ENCODE assay signal across 8 cellular contexts in the genomic region with DNA sequence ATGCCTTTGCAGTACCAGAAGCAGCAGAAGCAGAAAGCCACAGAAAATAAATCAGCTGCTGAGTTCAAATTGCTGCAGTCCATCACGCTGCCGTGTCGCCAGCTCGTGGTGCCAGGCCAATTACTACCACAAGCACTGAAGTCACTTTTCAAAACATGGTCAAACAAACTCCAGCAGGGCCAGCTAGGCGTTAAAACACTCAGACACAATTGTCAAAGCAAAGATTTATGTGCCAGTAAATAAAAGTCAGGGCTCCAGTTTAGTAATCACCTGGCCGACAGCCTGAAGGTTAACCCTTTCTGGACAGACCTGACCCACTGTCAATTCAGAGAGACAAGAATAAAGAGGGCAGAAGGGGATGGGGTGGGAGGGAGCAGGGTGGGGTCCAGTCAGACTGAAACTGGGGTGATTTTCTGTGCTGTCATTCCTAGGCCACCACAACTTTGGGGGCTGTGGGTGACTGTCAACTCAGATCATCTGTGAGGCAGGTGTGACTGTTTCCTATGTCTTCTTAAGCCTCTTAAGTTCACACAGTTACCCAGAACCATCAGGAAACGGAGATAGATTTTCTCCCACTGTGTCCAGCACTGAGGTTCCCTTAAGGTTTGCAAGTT.
A peak's percentile ranks its signal among the peaks of the same experiment; 100 is the strongest.
DNase-seq lines count a peak whose midpoint lies in the region; ATAC-seq and TF ChIP-seq lines count a peak whose summit lies in the region.

No MANE protein-coding gene starts in this region.

- H3K27me3 ChIP-seq in ascending aorta (no peaks in the 10 kb centered on the region), tibial artery (peaks cover 0 to 11% of the 10 kb centered on the region in 2 donors)

- H3K36me3 ChIP-seq in ascending aorta, result no peaks in the 10 kb centered on the region
- H3K36me3 ChIP-seq in tibial artery, result no peaks in the 10 kb centered on the region

- H3K9me3 ChIP-seq in ascending aorta (no peaks in the 10 kb centered on the region), tibial artery (no peaks in the 10 kb centered on the region)

- H3K4me3 ChIP-seq in GM12865 (ENCODE audit: low read depth, low read length), result peak overlapping the region; percentile 61
- H3K4me3 ChIP-seq in ascending aorta, result no peak overlapping the region
- H3K4me3 ChIP-seq in tibial artery, result no peak overlapping the region

- TF ChIP-seq CTCF in GM12865 (IDR thresholded peaks at IDR 0.05; ENCODE audit: insufficient read depth, low read depth, low read length, missing control alignments) (no peak), ascending aorta (IDR thresholded peaks at IDR 0.05) (no peak), tibial artery (IDR thresholded peaks at IDR 0.05) (no peak)

- intact Hi-C loops in ascending aorta (cut with DNase I), result no loop called here
- intact Hi-C loops in tibial artery (cut with DNase I; ENCODE audit: low total_unique reads), result no loop called here

- H3K4me1 ChIP-seq in ascending aorta, result no peaks in the 10 kb centered on the region
- H3K4me1 ChIP-seq in tibial artery, result no peaks in the 10 kb centered on the region

- ATAC-seq in GM21381 (IDR thresholded peaks at IDR 0.05; ENCODE audit: unreplicated experiment), result peak; percentile 50
- peak; percentile 34 for ATAC-seq in HG03565 (IDR thresholded peaks at IDR 0.05; ENCODE audit: unreplicated experiment)

- DNase-seq in GM12865 (ENCODE audit: low read depth) (peak; percentile 96), T-helper 9 cell (no peak), ascending aorta (ENCODE audit: low spot score in 2 of 2) (no peak), tibial artery (no peak)
- peak; percentile 44 for DNase-seq in activated CD8-positive, alpha-beta memory T cell treated with anti-CD3 and anti-CD28 coated beads, Interleukin-2, amount 50 U/mL, for 24 hours (ENCODE audit: extremely low read depth)
- DNase-seq in stimulated activated CD4-positive, alpha-beta T cell treated with anti-CD3 and anti-CD28 coated beads, Interleukin-4, amount 100 ng/mL, for 48 hours (ENCODE audit: low read depth in 2 of 2), result peak; percentile 39 to 46

- H3K27ac ChIP-seq in ascending aorta (no peak overlapping the region), tibial artery (no peak overlapping the region)

Comparison
In these comparisons a context has a peak if more than half of its experiments do, and no peak if none do; other contexts are left out.
1. DNase-seq: peak in GM12865 (single experiment), activated CD8-positive, alpha-beta memory T cell treated with anti-CD3 and anti-CD28 coated beads, Interleukin-2, amount 50 U/mL, for 24 hours (single experiment) and stimulated activated CD4-positive, alpha-beta T cell treated with anti-CD3 and anti-CD28 coated beads, Interleukin-4, amount 100 ng/mL, for 48 hours (2 of 2); none in T-helper 9 cell (single experiment), ascending aorta (0 of 2) and tibial artery (0 of 2).